Comparison of ENCODE assay signal across 8 cellular contexts in genomic region chr12:79689477-79690155, GRCh38. TPM values are rescaled to one million over a fixed set of nuclear protein-coding genes. Genes with fewer than 3 reads are reported as not detected.
DNase-seq lines count a peak whose midpoint lies in the region; ATAC-seq and TF ChIP-seq lines count a peak whose summit lies in the region.

No MANE protein-coding gene starts in this region.

- CTCF ChIA-PET in HCT116 (lab: Charles Lee) = no interaction called here

- RAD21 ChIA-PET in HCT116 (lab: Charles Lee; ENCODE audit: low non-redundant PET in 1 of 2, low total read pairs in 2 of 2, uncharacterized antibody in 2 of 2, unreplicated experiment in 2 of 2) = no interaction called here

- H3K4me1 ChIP-seq in HCT116 (ENCODE audit: control insufficient read depth in 1 of 2, insufficient read depth in 2 of 2, low read length in 2 of 2) = peaks cover 27 to 49% of the 10 kb centered on the region in 2 experiments

- POLR2A ChIA-PET in HCT116 (lab: Charles Lee) = interaction anchor here (2.1 kb wide), 1 partner anchor 18 kb away, joined by 6 read pairs; no protein-coding TSS in a partner anchor

- no peaks in the 10 kb centered on the region for H3K9me2 ChIP-seq in HCT116 (ENCODE audit: insufficient read depth)

- H3K27ac ChIP-seq in HCT116 (ENCODE audit: low read depth, low read length) = peak overlapping the region; percentile 96

- peaks cover 55% of the 10 kb centered on the region for H3K27me3 Mint-ChIP-seq in activated T-helper 1 cell treated with anti-CD3 and anti-CD28 coated beads, Interleukin-12 subunit alpha, Interleukin-12 subunit beta, Interleukin-2, Interleukin-4 antibody, amounts not matched to agents 30 ng/mL and 10 ng/mL and 1 ng/mL, durations not matched to agents 14 hours and 24 hours and 36 hours (ENCODE audit: insufficient read depth)
- H3K27me3 Mint-ChIP-seq in osteocyte (ENCODE audit: unreplicated experiment) = no peaks in the 10 kb centered on the region

- BruUV-seq in HCT116 (replicated peaks; lab: Mats Ljungman, UMichigan) = no TSS peak

- H3K27me3 ChIP-seq in GM06990 (replicated peaks; ENCODE audit: control insufficient read depth, insufficient read depth, low read length) (no peaks in the 10 kb centered on the region), HCT116 (ENCODE audit: insufficient read depth, low read length) (no peaks in the 10 kb centered on the region)

- peaks cover 10% of the 10 kb centered on the region for H3K4me1 Mint-ChIP-seq in activated T-helper 1 cell treated with anti-CD3 and anti-CD28 coated beads, Interleukin-12 subunit alpha, Interleukin-12 subunit beta, Interleukin-2, Interleukin-4 antibody, amounts not matched to agents 30 ng/mL and 10 ng/mL and 1 ng/mL, durations not matched to agents 14 hours and 24 hours and 36 hours (ENCODE audit: low read depth)
- peaks cover 44% of the 10 kb centered on the region for H3K4me1 Mint-ChIP-seq in osteocyte (ENCODE audit: unreplicated experiment)

- peak overlapping the region; percentile 95 for H3K4me2 ChIP-seq in HCT116 (ENCODE audit: low read length)

- H3K4me3 Mint-ChIP-seq in activated T-helper 1 cell treated with anti-CD3 and anti-CD28 coated beads, Interleukin-12 subunit alpha, Interleukin-12 subunit beta, Interleukin-2, Interleukin-4 antibody, amounts not matched to agents 30 ng/mL and 10 ng/mL and 1 ng/mL, durations not matched to agents 14 hours and 24 hours and 36 hours = peak overlapping the region; percentile 77
- H3K4me3 Mint-ChIP-seq in osteocyte (ENCODE audit: unreplicated experiment) = peak overlapping the region; percentile 94

- H3K27ac Mint-ChIP-seq in activated T-helper 1 cell treated with anti-CD3 and anti-CD28 coated beads, Interleukin-12 subunit alpha, Interleukin-12 subunit beta, Interleukin-2, Interleukin-4 antibody, amounts not matched to agents 30 ng/mL and 10 ng/mL and 1 ng/mL, durations not matched to agents 14 hours and 24 hours and 36 hours = no peak overlapping the region
- H3K27ac Mint-ChIP-seq in osteocyte (ENCODE audit: unreplicated experiment) = peak overlapping the region; percentile 95

- peak overlapping the region; percentile 80 for H3K9ac ChIP-seq in HCT116 (ENCODE audit: low read length)

- TF ChIP-seq RAD21 in HCT116 (IDR thresholded peaks at IDR 0.05; ENCODE audit: low read depth) = no peak

- TF ChIP-seq POLR2A in HCT116 (IDR thresholded peaks at IDR 0.05; ENCODE audit: borderline replicate concordance, extremely low read depth, insufficient read depth, insufficient read length) = no peak

- no peaks in the 10 kb centered on the region for H3K9me3 Mint-ChIP-seq in activated T-helper 1 cell treated with anti-CD3 and anti-CD28 coated beads, Interleukin-12 subunit alpha, Interleukin-12 subunit beta, Interleukin-2, Interleukin-4 antibody, amounts not matched to agents 30 ng/mL and 10 ng/mL and 1 ng/mL, durations not matched to agents 14 hours and 24 hours and 36 hours
- no peaks in the 10 kb centered on the region for H3K9me3 Mint-ChIP-seq in osteocyte (ENCODE audit: unreplicated experiment)

- no peaks in the 10 kb centered on the region for H3K9me3 ChIP-seq in HCT116 (ENCODE audit: control insufficient read depth in 1 of 2, insufficient read depth in 1 of 2, low read depth in 1 of 2, low read length in 2 of 2)

- H4K20me1 ChIP-seq in HCT116 (ENCODE audit: insufficient read depth) = peaks cover 10% of the 10 kb centered on the region; the same call in 1 of the 2 replicates

- TF ChIP-seq CTCF in GM06990 (IDR thresholded peaks at IDR 0.05; ENCODE audit: insufficient read depth, low read length, poor library complexity, severe bottlenecking) (peak; percentile 14), HCT116 (IDR thresholded peaks at IDR 0.05 in 2 of 3, conservative IDR thresholded peaks at IDR 0.05 in 1 of 3; ENCODE audit: borderline replicate concordance in 1 of 3, insufficient read depth in 1 of 3, low read depth in 2 of 3, low read length in 2 of 3) (no peak), osteocyte (IDR thresholded peaks at IDR 0.05) (no peak)

- H3K4me3 ChIP-seq in GM06990 (replicated peaks; ENCODE audit: low read depth, low read length) (peak overlapping the region; percentile 89), HCT116 (replicated peaks in 1 of 2; ENCODE audit: low read depth in 1 of 2, low read length in 2 of 2) (peak overlapping the region; percentile 65 to 78)

- H3K36me3 ChIP-seq in GM06990 (ENCODE audit: control insufficient read depth, insufficient read depth, low read length) = no peaks in the 10 kb centered on the region
- H3K36me3 ChIP-seq in HCT116 (ENCODE audit: control insufficient read depth in 1 of 2, insufficient read depth in 2 of 2, low read length in 2 of 2) = no peaks in the 10 kb centered on the region

- H3K36me3 Mint-ChIP-seq in activated T-helper 1 cell treated with anti-CD3 and anti-CD28 coated beads, Interleukin-12 subunit alpha, Interleukin-12 subunit beta, Interleukin-2, Interleukin-4 antibody, amounts not matched to agents 30 ng/mL and 10 ng/mL and 1 ng/mL, durations not matched to agents 14 hours and 24 hours and 36 hours (ENCODE audit: low read depth) = peaks cover 3% of the 10 kb centered on the region
- peaks cover 7% of the 10 kb centered on the region for H3K36me3 Mint-ChIP-seq in osteocyte (ENCODE audit: unreplicated experiment)

- intact Hi-C loops in HCT116 (cut with micrococcal nuclease) (loop anchor here (5.0 kb wide), 1 partner anchor 132 kb away; no protein-coding TSS in a partner anchor), Right ventricle myocardium superior (cut with DNase I) (no loop called here)
- intact Hi-C loops in activated T-helper 1 cell treated with anti-CD3 and anti-CD28 coated beads, Interleukin-12 subunit alpha, Interleukin-12 subunit beta, Interleukin-2, Interleukin-4 antibody, amounts not matched to agents 30 ng/mL and 10 ng/mL and 1 ng/mL, durations not matched to agents 14 hours and 24 hours and 36 hours (cut with micrococcal nuclease) = loop anchor here (1.0 to 10.0 kb wide), 2 partner anchors 246 to 495 kb away; partner anchors contain the start of gene PPP1R12A

- in situ Hi-C loops in ACHN (cut with HindIII; ENCODE audit: low pct_ligation_motif_present, low pct_unique_long_range_greater_than_20kb, low sequenced_read_pairs) = no loop called here

- no peak overlapping the region for H2AFZ ChIP-seq in HCT116 (ENCODE audit: low read depth, low read length, poor library complexity, severe bottlenecking)

- DNase-seq in ACHN (peak; percentile 70), GM06990 (ENCODE audit: extremely low read depth, insufficient read length) (peak; percentile 73), HCT116 (ENCODE audit: low read depth, low spot score) (no peak), M059J (ENCODE audit: low read depth) (peak; percentile 79), Right ventricle myocardium superior (peak; percentile 57), osteocyte (ENCODE audit: extremely low spot score, unreplicated experiment) (peak; percentile 86), NCI-H1436 (lab: John Stamatoyannopoulos, UW) (no peak)
- DNase-seq in activated T-helper 1 cell treated with anti-CD3 and anti-CD28 coated beads, Interleukin-12 subunit alpha, Interleukin-12 subunit beta, Interleukin-2, Interleukin-4 antibody, amounts not matched to agents 30 ng/mL and 10 ng/mL and 1 ng/mL, durations not matched to agents 14 hours and 24 hours and 36 hours (ENCODE audit: low spot score) = no peak

- peaks cover 55% of the 10 kb centered on the region for H3K79me2 ChIP-seq in HCT116 (ENCODE audit: insufficient read depth, low read length)

- ATAC-seq in HCT116 (peak; percentile 19), Right ventricle myocardium superior (ENCODE audit: poor library complexity) (peak; percentile 24)

TF ChIP-seq in HCT116, 20 proteins besides CTCF, POLR2A, EP300 and RAD21:
- 0 out of 2 replicates have a peak, but pooled peaks have one; percentile 6 for TF ChIP-seq EGR1 (IDR thresholded peaks at IDR 0.05; ENCODE audit: low read depth)
- peak; percentile 88 for TF ChIP-seq MAX (IDR thresholded peaks at IDR 0.05)
- no peak for TF ChIP-seq REST (IDR thresholded peaks at IDR 0.05; ENCODE audit: low read depth)
- TF ChIP-seq ZFX (IDR thresholded peaks at IDR 0.05) = peak; percentile 52; the same call in 1 of the 2 replicates
- TF ChIP-seq CEBPB (IDR thresholded peaks at IDR 0.05; ENCODE audit: low read depth) = no peak

RNA-seq across cellular contexts. Expression of gene PAWR, which starts 1.1 kb away (rescaled TPM):
- total RNA-seq in HCT116 (2021; ENCODE audit: unreplicated experiment) (106 TPM), Right ventricle myocardium superior (7.2 TPM), osteocyte (184 and 213 TPM in 2 replicates)
- polyA plus RNA-seq in HCT116 (2012) = 12.9 and 14.4 TPM in 2 replicates
- 20.7 and 46.3 TPM in 2 replicates for total RNA-seq in M059J (2014; rRNA removed; shearing (Covaris generic))
- total RNA-seq in activated T-helper 1 cell treated with anti-CD3 and anti-CD28 coated beads, Interleukin-12 subunit alpha, Interleukin-12 subunit beta, Interleukin-2, Interleukin-4 antibody, amounts not matched to agents 30 ng/mL and 10 ng/mL and 1 ng/mL, durations not matched to agents 14 hours and 24 hours and 36 hours = 4.0 and 6.1 TPM in 2 replicates

Comparison
In these comparisons a context has a peak if more than half of its experiments do, and no peak if none do; other contexts are left out.
1. DNase-seq: peak in ACHN (single experiment), GM06990 (single experiment), M059J (single experiment), Right ventricle myocardium superior (single experiment) and osteocyte (single experiment); none in HCT116 (single experiment), activated T-helper 1 cell treated with anti-CD3 and anti-CD28 coated beads, Interleukin-12 subunit alpha, Interleukin-12 subunit beta, Interleukin-2, Interleukin-4 antibody, amounts not matched to agents 30 ng/mL and 10 ng/mL and 1 ng/mL, durations not matched to agents 14 hours and 24 hours and 36 hours (single experiment) and NCI-H1436 (single experiment).